Comparison of ENCODE assay signal across 8 cellular contexts in genomic region chr5:139633295-139634027, GRCh38. TPM values are rescaled to one million over a fixed set of nuclear protein-coding genes. Genes with fewer than 3 reads are reported as not detected.
DNase-seq lines count a peak whose midpoint lies in the region; ATAC-seq and TF ChIP-seq lines count a peak whose summit lies in the region.

No MANE protein-coding gene starts in this region.

- H2AK5ac ChIP-seq in trophoblast cell (ENCODE audit: low read length) = no peak overlapping the region

- no peak overlapping the region for H3K4me2 ChIP-seq in SK-N-SH
- H3K4me2 ChIP-seq in trophoblast cell (ENCODE audit: low read length) = no peak overlapping the region

- H3K36me3 Mint-ChIP-seq in activated naive CD4-positive, alpha-beta T cell treated with anti-CD3 and anti-CD28 coated beads, Interleukin-2, amount 50 U/mL, for 72 hours = peaks cover 0 to 8% of the 10 kb centered on the region in 2 donors

- H4K12ac ChIP-seq in trophoblast cell (ENCODE audit: low read depth, low read length) = no peak overlapping the region

- POLR2A ChIA-PET in SK-N-SH (lab: Yijun Ruan, JAX) = interaction anchor here (0.8 to 5.6 kb wide), 7 partner anchors 14 to 142 kb away, joined by 3 to 23 read pairs (median 3); partner anchors contain the start of genes CXXC5 and UBE2D2

- H3K14ac ChIP-seq in trophoblast cell (ENCODE audit: low read length) = no peak overlapping the region

- peak overlapping the region in 1 of 2 experiments; percentile 12; a peak in 1 of 4 replicates for H3K27ac ChIP-seq in SK-N-SH (ENCODE audit: low read depth in 2 of 2, low read length in 1 of 2)
- no peak overlapping the region for H3K27ac ChIP-seq in trophoblast cell (ENCODE audit: low read depth, low read length)

- H3K9ac ChIP-seq in SK-N-SH (no peak overlapping the region), trophoblast cell (ENCODE audit: low read length) (no peak overlapping the region)

- peaks cover 8 to 15% of the 10 kb centered on the region in 2 experiments for H3K36me3 ChIP-seq in SK-N-SH (replicated peaks in 1 of 2; ENCODE audit: control insufficient read depth in 1 of 2, insufficient read depth in 2 of 2, low read length in 1 of 2)
- H3K36me3 ChIP-seq in trophoblast cell (ENCODE audit: control insufficient read depth in 1 of 2, insufficient read depth in 2 of 2, low read length in 2 of 2) = peaks cover 4 to 23% of the 10 kb centered on the region in 2 experiments

- H3K79me2 ChIP-seq in SK-N-SH (ENCODE audit: insufficient read depth) (peaks cover 28% of the 10 kb centered on the region; the same call in 1 of the 2 replicates), trophoblast cell (ENCODE audit: control insufficient read depth, insufficient read depth, low read length, poor library complexity) (peaks cover 3% of the 10 kb centered on the region)

- peak overlapping the region; percentile 2 for H2BK12ac ChIP-seq in trophoblast cell (ENCODE audit: low read length)

- H3K23ac ChIP-seq in trophoblast cell (ENCODE audit: low read length) = no peak overlapping the region

- H4K91ac ChIP-seq in trophoblast cell (ENCODE audit: low read depth, low read length) = no peak overlapping the region

- H3K27me3 ChIP-seq in SK-N-SH (ENCODE audit: insufficient read depth) = no peaks in the 10 kb centered on the region
- no peaks in the 10 kb centered on the region for H3K27me3 ChIP-seq in trophoblast cell (ENCODE audit: insufficient read depth, low read length)

- peak; percentile 97 for TF ChIP-seq RAD21 in SK-N-SH (IDR thresholded peaks at IDR 0.05; ENCODE audit: low read length)

- no peak overlapping the region for H3K18ac ChIP-seq in trophoblast cell (ENCODE audit: low read length)

- no peak for TF ChIP-seq EP300 in SK-N-SH (IDR thresholded peaks at IDR 0.05; ENCODE audit: borderline replicate concordance in 1 of 2, low read depth in 1 of 2, low read length in 1 of 2)

- H3K4me1 ChIP-seq in SK-N-SH (ENCODE audit: control insufficient read depth in 1 of 2, insufficient read depth in 2 of 2, low read depth in 1 of 2, low read length in 1 of 2) (peaks cover 29 to 43% of the 10 kb centered on the region in 2 experiments), trophoblast cell (ENCODE audit: control insufficient read depth in 1 of 2, insufficient read depth in 2 of 2, low read length in 2 of 2) (peaks cover 23 to 39% of the 10 kb centered on the region in 2 experiments)

- no peak overlapping the region for H3K4ac ChIP-seq in trophoblast cell (ENCODE audit: low read depth, low read length)

- no peak overlapping the region for H2BK5ac ChIP-seq in trophoblast cell (ENCODE audit: low read depth, low read length, poor library complexity)

- no peak for DNase-seq in AG09309 (ENCODE audit: low read depth)
- peak; percentile 83 for DNase-seq in NB4 (ENCODE audit: low read depth)
- DNase-seq in SK-N-SH = peak; percentile 77
- peak in 1 of 2 donors; percentile 61 for DNase-seq in activated naive CD4-positive, alpha-beta T cell treated with anti-CD3 and anti-CD28 coated beads, Interleukin-2, amount 50 U/mL, for 72 hours (ENCODE audit: low spot score in 2 of 2)
- DNase-seq in head of caudate nucleus = peak; percentile 45 to 92 (median 80)
- peak; percentile 36 to 77 for DNase-seq in trophoblast cell

- H3K9me3 Mint-ChIP-seq in activated naive CD4-positive, alpha-beta T cell treated with anti-CD3 and anti-CD28 coated beads, Interleukin-2, amount 50 U/mL, for 72 hours = no peaks in the 10 kb centered on the region

- no peak overlapping the region for H4K8ac ChIP-seq in trophoblast cell (ENCODE audit: low read depth, low read length)

- TF ChIP-seq CTCF in AG09309 (IDR thresholded peaks at IDR 0.05; ENCODE audit: control insufficient read depth, insufficient read depth, low read depth, low read length, missing control alignments) (peak; percentile 98), NB4 (IDR thresholded peaks at IDR 0.05; ENCODE audit: low read depth, low read length) (peak; percentile 95), SK-N-SH (IDR thresholded peaks at IDR 0.05) (peak; percentile 98)

- no peak overlapping the region for H2BK120ac ChIP-seq in trophoblast cell (ENCODE audit: insufficient read depth, low read length, poor library complexity)

- H3K4me3 ChIP-seq in AG09309 (ENCODE audit: control insufficient read depth, low read depth, low read length) (no peak overlapping the region), NB4 (ENCODE audit: low read depth, low read length) (no peak overlapping the region), SK-N-SH (ENCODE audit: low read depth in 2 of 2, low read length in 1 of 2) (no peak overlapping the region; a peak in 1 of 4 replicates), trophoblast cell (ENCODE audit: low read depth, low read length) (no peak overlapping the region)

- peak overlapping the region in 1 of 2 donors; percentile 40 for H3K27ac Mint-ChIP-seq in activated naive CD4-positive, alpha-beta T cell treated with anti-CD3 and anti-CD28 coated beads, Interleukin-2, amount 50 U/mL, for 72 hours

- peaks cover 18% of the 10 kb centered on the region for H3K79me1 ChIP-seq in trophoblast cell (ENCODE audit: low read length)

- peak; percentile 23 for ATAC-seq in GM18907 (IDR thresholded peaks at IDR 0.05; ENCODE audit: unreplicated experiment)
- ATAC-seq in activated naive CD4-positive, alpha-beta T cell treated with anti-CD3 and anti-CD28 coated beads, Interleukin-2, amount 50 U/mL, for 72 hours = peak; percentile 9 to 13
- ATAC-seq in GM21619 (IDR thresholded peaks at IDR 0.05; ENCODE audit: unreplicated experiment) = no peak

- intact Hi-C loops in head of caudate nucleus (cut with DNase I) = loop anchor here (1.0 to 2.0 kb wide), 2 partner anchors 15 to 132 kb away; partner anchors contain the start of gene CXXC5

- H2AFZ ChIP-seq in SK-N-SH (ENCODE audit: low read depth) (no peak overlapping the region), trophoblast cell (ENCODE audit: insufficient read depth, low read length, poor library complexity) (no peak overlapping the region)

- TF ChIP-seq POLR2A in NB4 (IDR thresholded peaks at IDR 0.05; ENCODE audit: extremely low read depth, insufficient read length) = no peak

- WGBS in SK-N-SH (ENCODE audit: low lambda C conversion rate) = 0% methylated on average over 4 of the region's 6 CpGs
- no CpG with 5 or more reads among the region's 6 CpGs for WGBS in trophoblast cell (ENCODE audit: extremely low coverage, insufficient coverage, insufficient read length)

- CTCF ChIA-PET in SK-N-SH (lab: Yijun Ruan, JAX) = interaction anchor here (0.6 to 22.4 kb wide), 46 partner anchors 8 to 510 kb away, joined by 3 to 627 read pairs (median 5); partner anchors contain the start of genes CXXC5 and UBE2D2

- peaks cover 57% of the 10 kb centered on the region for H3F3A ChIP-seq in SK-N-SH (replicated peaks; ENCODE audit: insufficient read depth)

- no peaks in the 10 kb centered on the region for H3K9me2 ChIP-seq in SK-N-SH

- H3K9me3 ChIP-seq in SK-N-SH (no peaks in the 10 kb centered on the region), trophoblast cell (ENCODE audit: insufficient read depth, low read depth, low read length) (no peaks in the 10 kb centered on the region)

- H4K20me1 ChIP-seq in SK-N-SH (ENCODE audit: insufficient read depth) = peaks cover 4% of the 10 kb centered on the region

TF ChIP-seq in SK-N-SH, 30 proteins besides CTCF, POLR2A, EP300 and RAD21:
- TF ChIP-seq TAF1 (IDR thresholded peaks at IDR 0.05; ENCODE audit: borderline replicate concordance, low read depth, low read length) = no peak
- TF ChIP-seq FOXM1 (IDR thresholded peaks at IDR 0.05; ENCODE audit: low read depth) = no peak
- 0 out of 2 replicates have a peak, but pooled peaks have one; percentile 35 for TF ChIP-seq RCOR1 (IDR thresholded peaks at IDR 0.05; ENCODE audit: low read length)
- no peak for TF ChIP-seq USF2 (IDR thresholded peaks at IDR 0.05; ENCODE audit: borderline replicate concordance, low read depth, low read length)
- TF ChIP-seq RFX5 (IDR thresholded peaks at IDR 0.05; ENCODE audit: low read length) = no peak
- peak; percentile 16 for TF ChIP-seq CHD2 (IDR thresholded peaks at IDR 0.05; ENCODE audit: low read length, partially characterized antibody)
- TF ChIP-seq TEAD4 (IDR thresholded peaks at IDR 0.05; ENCODE audit: borderline replicate concordance, insufficient read depth) = no peak
- no peak for TF ChIP-seq EZH2phosphoT487 (IDR thresholded peaks at IDR 0.05; ENCODE audit: borderline replicate concordance, low read depth)
- TF ChIP-seq SMC3 (IDR thresholded peaks at IDR 0.05; ENCODE audit: low read depth, low read length) = peak; percentile 90
- no peak for TF ChIP-seq ELF1 (IDR thresholded peaks at IDR 0.05)
- TF ChIP-seq MXI1 (IDR thresholded peaks at IDR 0.05; ENCODE audit: low read depth, low read length) = peak; percentile 82; the same call in 1 of the 2 replicates

RNA-seq across cellular contexts. Expression of gene CXXC5, which starts 14.7 kb away (rescaled TPM):
- 47.4 and 52.9 TPM in 2 replicates for polyA plus RNA-seq in SK-N-SH (2012; rRNA removed)
- 32.6 and 46.5 TPM in 2 replicates for polyA plus RNA-seq in SK-N-SH (2012; cell fraction: cytosol; rRNA removed)
- polyA plus RNA-seq in SK-N-SH (2012; cell fraction: nucleus; rRNA removed) = 35.1 and 38.6 TPM in 2 replicates
- 1 to 10 TPM; 1.8 to 3.5 TPM for total RNA-seq in activated naive CD4-positive, alpha-beta T cell treated with anti-CD3 and anti-CD28 coated beads, Interleukin-2, amount 50 U/mL, for 72 hours
- polyA plus RNA-seq in trophoblast cell (2013) = 101 and 105 TPM in 2 replicates
